8 cellular contexts compared by ENCODE assay signal in the genomic region with DNA sequence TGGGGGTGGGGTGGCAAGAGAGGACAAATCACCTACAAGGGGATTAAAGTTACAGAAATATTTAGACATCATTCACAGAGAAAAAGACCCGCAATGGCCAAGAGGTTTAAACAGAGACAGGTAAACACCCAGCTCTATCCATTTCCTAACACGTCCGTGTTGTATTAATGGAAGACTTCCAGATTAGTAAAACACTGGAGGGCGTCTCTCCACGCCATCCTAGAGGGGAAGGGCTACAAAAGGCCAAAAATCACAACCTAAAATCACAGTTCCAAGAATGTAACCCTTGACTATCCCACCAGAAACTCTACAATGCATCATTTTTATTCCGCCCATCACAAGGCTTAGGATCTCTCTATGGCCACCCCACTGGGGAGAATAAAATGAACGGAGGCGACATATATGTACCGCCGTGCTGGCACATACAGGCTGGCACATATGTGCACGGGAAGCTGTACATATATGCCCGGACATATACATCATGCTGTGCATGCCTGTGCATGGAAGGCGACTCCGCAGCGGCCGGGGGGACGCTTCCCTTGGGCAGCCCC. TPM values are rescaled to one million over a fixed set of nuclear protein-coding genes. Genes with fewer than 3 reads are reported as not detected.
DNase-seq lines count a peak whose midpoint lies in the region; ATAC-seq and TF ChIP-seq lines count a peak whose summit lies in the region.

No MANE protein-coding gene starts in this region.

- H3K9me3 ChIP-seq in ES-I3 (ENCODE audit: control insufficient read depth, insufficient read depth, low read length) = no peaks in the 10 kb centered on the region

- no peak for TF ChIP-seq CTCF in HL-60 (IDR thresholded peaks at IDR 0.05; ENCODE audit: insufficient read depth, low read length)
- no peak for TF ChIP-seq CTCF in astrocyte of the cerebellum (IDR thresholded peaks at IDR 0.05; ENCODE audit: low read depth, low read length, missing control alignments)
- no peak for TF ChIP-seq CTCF in lower leg skin (IDR thresholded peaks at IDR 0.05)

- no peak for DNase-seq in HL-60 (ENCODE audit: low read depth in 1 of 2, low spot score in 1 of 2)
- no peak for DNase-seq in astrocyte of the cerebellum (ENCODE audit: low read depth)
- DNase-seq in lower leg skin (ENCODE audit: low spot score in 2 of 2) = no peak
- DNase-seq in kidney glomerular epithelial cell (lab: John Stamatoyannopoulos, UW) = no peak
- no peak for DNase-seq in UCSD-AML1 (lab: John Stamatoyannopoulos, UW; ENCODE audit: unreplicated experiment)
- no peak for DNase-seq in activated effector memory CD4-positive, alpha-beta T cell treated with Interleukin-2 at 50 U/mL for 16 hours

- WGBS in lower leg skin, 2 donors = 2 to 6% methylated on average over 12 to 17 of the region's 17 CpGs

- peak overlapping the region; percentile 36 for H3K4me3 ChIP-seq in HL-60 (replicated peaks; ENCODE audit: insufficient read depth, low read length)
- H3K4me3 ChIP-seq in astrocyte of the cerebellum (ENCODE audit: low read depth, low read length) = peak overlapping the region; percentile 55
- peak overlapping the region; percentile 38 for H3K4me3 ChIP-seq in lower leg skin (ENCODE audit: low read depth, poor library complexity, severe bottlenecking)

- H3K4me1 ChIP-seq in ES-I3 (ENCODE audit: insufficient read depth, low read length) = 0 out of 2 replicates have a peak, but pooled peaks cover 3% of the 10 kb centered on the region

- in situ Hi-C loops in astrocyte of the cerebellum (cut with HindIII; ENCODE audit: low sequenced_read_pairs) = no loop called here

- H3K27me3 ChIP-seq in HL-60 (ENCODE audit: insufficient read depth, poor library complexity, severe bottlenecking) = peaks cover 20% of the 10 kb centered on the region

- peak overlapping the region; percentile 93; the same call in 1 of the 2 replicates for H3K9ac ChIP-seq in ES-I3 (ENCODE audit: low read depth, low read length)

- no peak for ATAC-seq in HG03280 (IDR thresholded peaks at IDR 0.05; ENCODE audit: unreplicated experiment)

- TF ChIP-seq POLR2A in lower leg skin (IDR thresholded peaks at IDR 0.05) = no peak

- intact Hi-C loops in lower leg skin (cut with DNase I; ENCODE audit: low total_unique reads) = no loop called here

- no peak overlapping the region for H3K27ac ChIP-seq in HL-60 (replicated peaks)

- H3K36me3 ChIP-seq in ES-I3 (ENCODE audit: insufficient read depth, low read length) = no peaks in the 10 kb centered on the region

RNA-seq across cellular contexts. Expression of gene PCLO, which starts 0.8 kb away (rescaled TPM):
- 1 to 10 TPM; 1.4 to 5.8 (median 4.2) TPM for total RNA-seq in lower leg skin
